ENCODE assay signal across 9 cellular contexts in genomic region chr1:151055581-151055980, GRCh38.
DNase-seq lines count a peak whose midpoint lies in the region; ATAC-seq and TF ChIP-seq lines count a peak whose summit lies in the region.
"Had no signal": no experiment of that assay in that cellular context is flagged by ENCODE, and none has a peak within 500 bp of the region (broad histone marks: within the 10 kb centered on the region; RNA-seq: fewer than 3 reads in every experiment).

No MANE protein-coding gene starts in this region.

- peak overlapping the region; percentile 98 for H3K4me3 Mint-ChIP-seq in stimulated activated naive CD8-positive, alpha-beta T cell treated with anti-CD3 and anti-CD28 coated beads, Interleukin-15, Interleukin-2, amounts not matched to agents 100 ng/mL and 50 ng/mL, for 24 hours
- peak overlapping the region; percentile 92 for H3K4me3 Mint-ChIP-seq in central memory CD8-positive, alpha-beta T cell

- no peak for ATAC-seq in stimulated activated naive CD8-positive, alpha-beta T cell treated with anti-CD3 and anti-CD28 coated beads, Interleukin-15, Interleukin-2, amounts not matched to agents 100 U/mL and 50 U/mL, for 24 hours
- ATAC-seq in central memory CD8-positive, alpha-beta T cell (replicated peaks; ENCODE audit: extremely low read depth, poor library complexity, severe bottlenecking): no peak
- ATAC-seq in GM18505 (IDR thresholded peaks at IDR 0.05; ENCODE audit: unreplicated experiment) (no peak), HG02981 (IDR thresholded peaks at IDR 0.05; ENCODE audit: unreplicated experiment) (no peak)

- TF ChIP-seq POLR2A in GM18505 (IDR thresholded peaks at IDR 0.05; ENCODE audit: borderline replicate concordance, extremely low read depth, insufficient read depth, insufficient read length): no peak

- no peaks in the 10 kb centered on the region for H3K27me3 ChIP-seq in neutrophil

- peak overlapping the region; percentile 95 to 99 for H3K4me3 ChIP-seq in neutrophil (ENCODE audit: low read depth in 1 of 2, low read length in 1 of 2)

- H3K4me1 Mint-ChIP-seq in stimulated activated naive CD8-positive, alpha-beta T cell treated with anti-CD3 and anti-CD28 coated beads, Interleukin-15, Interleukin-2, amounts not matched to agents 100 ng/mL and 50 ng/mL, for 24 hours (ENCODE audit: low read depth): peaks cover 61% of the 10 kb centered on the region
- H3K4me1 Mint-ChIP-seq in central memory CD8-positive, alpha-beta T cell: peaks cover 73% of the 10 kb centered on the region

- H3K27me3 Mint-ChIP-seq in stimulated activated naive CD8-positive, alpha-beta T cell treated with anti-CD3 and anti-CD28 coated beads, Interleukin-15, Interleukin-2, amounts not matched to agents 100 ng/mL and 50 ng/mL, for 24 hours: no peaks in the 10 kb centered on the region
- no peaks in the 10 kb centered on the region for H3K27me3 Mint-ChIP-seq in central memory CD8-positive, alpha-beta T cell

- peak overlapping the region; percentile 97 for H3K27ac Mint-ChIP-seq in stimulated activated naive CD8-positive, alpha-beta T cell treated with anti-CD3 and anti-CD28 coated beads, Interleukin-15, Interleukin-2, amounts not matched to agents 100 ng/mL and 50 ng/mL, for 24 hours
- H3K27ac Mint-ChIP-seq in central memory CD8-positive, alpha-beta T cell (ENCODE audit: low read depth): peak overlapping the region; percentile 91

- H3K4me1 ChIP-seq in neutrophil (ENCODE audit: control insufficient read depth in 1 of 2, insufficient read depth in 1 of 2, low read depth in 1 of 2, low read length in 1 of 2): peaks cover 42 to 50% of the 10 kb centered on the region in 2 experiments

- DNase-seq in stimulated activated naive CD8-positive, alpha-beta T cell treated with anti-CD3 and anti-CD28 coated beads, Interleukin-15, Interleukin-2, amounts not matched to agents 100 U/mL and 50 U/mL, for 24 hours: no peak
- no peak for DNase-seq in central memory CD8-positive, alpha-beta T cell (ENCODE audit: low spot score in 2 of 2)
- DNase-seq in stimulated activated CD4-positive, alpha-beta T cell treated with anti-CD3 and anti-CD28 coated beads, Interleukin-1b, Interleukin-23, amount 100 ng/mL, for 48 hours: no peak
- DNase-seq in nucleus accumbens (lab: John Stamatoyannopoulos, UW): no peak
- DNase-seq: NCI-H82 had no signal

- H3K9me3 Mint-ChIP-seq in stimulated activated naive CD8-positive, alpha-beta T cell treated with anti-CD3 and anti-CD28 coated beads, Interleukin-15, Interleukin-2, amounts not matched to agents 100 ng/mL and 50 ng/mL, for 24 hours: no peaks in the 10 kb centered on the region
- no peaks in the 10 kb centered on the region for H3K9me3 Mint-ChIP-seq in central memory CD8-positive, alpha-beta T cell

- peaks cover 6% of the 10 kb centered on the region for H3K9me3 ChIP-seq in neutrophil

- no peak for TF ChIP-seq CTCF in neutrophil (IDR thresholded peaks at IDR 0.05)

- peaks cover 86% of the 10 kb centered on the region for H3K36me3 Mint-ChIP-seq in stimulated activated naive CD8-positive, alpha-beta T cell treated with anti-CD3 and anti-CD28 coated beads, Interleukin-15, Interleukin-2, amounts not matched to agents 100 ng/mL and 50 ng/mL, for 24 hours (ENCODE audit: low read depth)
- peaks cover 72% of the 10 kb centered on the region for H3K36me3 Mint-ChIP-seq in central memory CD8-positive, alpha-beta T cell (ENCODE audit: insufficient read depth)

- H3K36me3 ChIP-seq in neutrophil: peaks cover 65% of the 10 kb centered on the region

- H3K27ac ChIP-seq in neutrophil: peak overlapping the region; percentile 98
